Comparison of ENCODE assay signal across 7 cellular contexts in genomic region chr12:24409868-24410267, GRCh38.
"Had no signal": no experiment of that assay in that cellular context is flagged by ENCODE, and none has a peak within 500 bp of the region (broad histone marks: within the 10 kb centered on the region; RNA-seq: fewer than 3 reads in every experiment).

No MANE protein-coding gene starts in this region.

- ATAC-seq: K562 had no signal

- H3K27ac Mint-ChIP-seq: IgD-negative memory B cell had no signal

- FAIRE-seq: HTR-8/SVneo, K562 had no signal

- DNase-seq: IMR-90, KBM-7, KG1 had no signal

- H3K27ac ChIP-seq: HL-60 had no signal

- H3K4me3 ChIP-seq: K562 had no signal

- H3K9me3 Mint-ChIP-seq: IgD-negative memory B cell had no signal

- H3K4me3 Mint-ChIP-seq: IgD-negative memory B cell had no signal

- H3K27me3 Mint-ChIP-seq: IgD-negative memory B cell had no signal
